ENCODE assay signal across 8 cellular contexts in genomic region chr15:98088307-98088706, GRCh38.
DNase-seq lines count a peak whose midpoint lies in the region; ATAC-seq and TF ChIP-seq lines count a peak whose summit lies in the region.
"Not testable (repeated sequence)": the region's sequence is repeated elsewhere in the genome, so short reads cannot be mapped to it uniquely, and the experiment has no call there.

No MANE protein-coding gene starts in this region.

- intact Hi-C loops in CD4-positive, alpha-beta T cell (cut with DNase I, micrococcal nuclease); gastrocnemius medialis (cut with DNase I; ENCODE audit: low total_unique reads): not testable (repeated sequence)
- intact Hi-C loops in heart right ventricle (cut with DNase I): loop anchor here in 1 of 10 donors (5.0 kb wide), 1 partner anchor 181 kb away; no protein-coding TSS in a partner anchor

- H3K4me3 Mint-ChIP-seq in CD4-positive, alpha-beta T cell; activated CD8-positive, alpha-beta T cell treated with anti-CD3 and anti-CD28 coated beads, Interleukin-2, amount 10 ng/mL, durations not matched to agents 7 days and 5 days: not testable (repeated sequence)

- H3K36me3 ChIP-seq in heart right ventricle, gastrocnemius medialis: not testable (repeated sequence)

- TF ChIP-seq POLR2A in gastrocnemius medialis (IDR thresholded peaks at IDR 0.05): not testable (repeated sequence)

- WGBS in heart right ventricle, 2 donors: 62 to 71% methylated on average over 13 of the region's 22 CpGs

- not testable (repeated sequence) for H3K4me1 ChIP-seq in heart right ventricle, gastrocnemius medialis

- not testable (repeated sequence) for H3K27me3 ChIP-seq in CD4-positive, alpha-beta T cell (ENCODE audit: control insufficient read depth, insufficient read depth, low read length); heart right ventricle; gastrocnemius medialis

- H3K27me3 Mint-ChIP-seq in CD4-positive, alpha-beta T cell; activated CD8-positive, alpha-beta T cell treated with anti-CD3 and anti-CD28 coated beads, Interleukin-2, amount 10 ng/mL, durations not matched to agents 7 days and 5 days (ENCODE audit: low read depth): not testable (repeated sequence)

- not testable (repeated sequence) for H3K4me1 Mint-ChIP-seq in CD4-positive, alpha-beta T cell (ENCODE audit: low read depth); activated CD8-positive, alpha-beta T cell treated with anti-CD3 and anti-CD28 coated beads, Interleukin-2, amount 10 ng/mL, durations not matched to agents 7 days and 5 days (ENCODE audit: low read depth)

- in situ Hi-C loops in gastrocnemius medialis (cut with MboI; ENCODE audit: low sequenced_read_pairs in 4 of 4): loop anchor here in 2 of 4 donors (10.0 kb wide), 2 partner anchors 174 to 184 kb away; no protein-coding TSS in a partner anchor

- not testable (repeated sequence) for H3K27ac ChIP-seq in CD4-positive, alpha-beta T cell (ENCODE audit: low read depth, low read length); heart right ventricle; gastrocnemius medialis

- TF ChIP-seq CTCF in CD4-positive, alpha-beta T cell (IDR thresholded peaks at IDR 0.05); heart right ventricle (IDR thresholded peaks at IDR 0.05); gastrocnemius medialis (IDR thresholded peaks at IDR 0.05 in 4 of 5, conservative IDR thresholded peaks at IDR 0.05 in 1 of 5): not testable (repeated sequence)

- not testable (repeated sequence) for H3K9me3 ChIP-seq in CD4-positive, alpha-beta T cell (ENCODE audit: control insufficient read depth, low read length); gastrocnemius medialis
- peaks cover 0 to 15% (median 4%) of the 10 kb centered on the region in 11 donors for H3K9me3 ChIP-seq in heart right ventricle

- H3K36me3 Mint-ChIP-seq in CD4-positive, alpha-beta T cell (ENCODE audit: low read depth); activated CD8-positive, alpha-beta T cell treated with anti-CD3 and anti-CD28 coated beads, Interleukin-2, amount 10 ng/mL, durations not matched to agents 7 days and 5 days (ENCODE audit: low read depth): not testable (repeated sequence)

- CTCF ChIA-PET in CD4-positive, alpha-beta T cell (lab: Charles Lee): not testable (repeated sequence)
- CTCF ChIA-PET in activated CD8-positive, alpha-beta T cell treated with anti-CD3 and anti-CD28 coated beads, Interleukin-2, amount 10 ng/mL, durations not matched to agents 7 days and 5 days (lab: Charles Lee): interaction anchor here (1.2 kb wide), 1 partner anchor 179 kb away, joined by 4 read pairs; no protein-coding TSS in a partner anchor

- POLR2A ChIA-PET in CD4-positive, alpha-beta T cell (lab: Charles Lee); activated CD8-positive, alpha-beta T cell treated with anti-CD3 and anti-CD28 coated beads, Interleukin-2, amount 10 ng/mL, durations not matched to agents 7 days and 5 days (lab: Charles Lee): not testable (repeated sequence)

- not testable (repeated sequence) for H3K9me3 Mint-ChIP-seq in CD4-positive, alpha-beta T cell; activated CD8-positive, alpha-beta T cell treated with anti-CD3 and anti-CD28 coated beads, Interleukin-2, amount 10 ng/mL, durations not matched to agents 7 days and 5 days (ENCODE audit: insufficient read depth)

- not testable (repeated sequence) for H3K27ac Mint-ChIP-seq in CD4-positive, alpha-beta T cell; activated CD8-positive, alpha-beta T cell treated with anti-CD3 and anti-CD28 coated beads, Interleukin-2, amount 10 ng/mL, durations not matched to agents 7 days and 5 days

- DNase-seq in CD4-positive, alpha-beta T cell; activated CD8-positive, alpha-beta T cell treated with anti-CD3 and anti-CD28 coated beads, Interleukin-2, amount 10 ng/mL, durations not matched to agents 7 days and 5 days; heart right ventricle; gastrocnemius medialis: not testable (repeated sequence)

- peak; percentile 60 for ATAC-seq in CD4-positive, alpha-beta T cell (ENCODE audit: poor library complexity)
- ATAC-seq in GM19351 (IDR thresholded peaks at IDR 0.05; ENCODE audit: unreplicated experiment) (peak; percentile 95), GM21717 (IDR thresholded peaks at IDR 0.05; ENCODE audit: unreplicated experiment) (peak; percentile 76), HG02973 (IDR thresholded peaks at IDR 0.05; ENCODE audit: unreplicated experiment) (peak; percentile 76), HG03460 (IDR thresholded peaks at IDR 0.05; ENCODE audit: unreplicated experiment) (peak; percentile 86), heart right ventricle (peak in 7 of 8 donors; percentile 54 to 79 (median 61)), gastrocnemius medialis (peak; percentile 82 to 89)
- ATAC-seq in activated CD8-positive, alpha-beta T cell treated with anti-CD3 and anti-CD28 coated beads, Interleukin-2, amount 10 ng/mL, durations not matched to agents 7 days and 5 days: peak; percentile 76

- H3K4me3 ChIP-seq in heart right ventricle, gastrocnemius medialis: not testable (repeated sequence)
